ENCODE assay signal across 8 cellular contexts in genomic region chr11:45025716-45026492, GRCh38.
DNase-seq lines count a peak whose midpoint lies in the region; ATAC-seq and TF ChIP-seq lines count a peak whose summit lies in the region.

No MANE protein-coding gene starts in this region.

- intact Hi-C loops in esophagus muscularis mucosa (cut with DNase I) = loop anchor here (5.0 kb wide), 1 partner anchor 71 kb away; no protein-coding TSS in a partner anchor

- WGBS in esophagus muscularis mucosa = 52% methylated on average over 11 of the region's 12 CpGs

- no peak for TF ChIP-seq EP300 in esophagus muscularis mucosa (IDR thresholded peaks at IDR 0.05)

- H3K36me3 ChIP-seq in esophagus muscularis mucosa = no peaks in the 10 kb centered on the region

- ATAC-seq in GM19467 (IDR thresholded peaks at IDR 0.05; ENCODE audit: unreplicated experiment) (peak; percentile 60), omental fat pad (ENCODE audit: low FRiP score) (peak; percentile 47)

- TF ChIP-seq CTCF in omental fat pad (IDR thresholded peaks at IDR 0.05) (no peak), esophagus muscularis mucosa (IDR thresholded peaks at IDR 0.05) (no peak)

- H3K4me1 ChIP-seq in esophagus muscularis mucosa = peaks cover 32 to 46% (median 39%) of the 10 kb centered on the region in 4 donors

- no peak for TF ChIP-seq POLR2A in esophagus muscularis mucosa (IDR thresholded peaks at IDR 0.05; ENCODE audit: low read depth)

- H3K27me3 ChIP-seq in esophagus muscularis mucosa = no peaks in the 10 kb centered on the region

- DNase-seq in CMK (ENCODE audit: low read depth) (peak; percentile 65), NCI-H1694 (lab: John Stamatoyannopoulos, UW) (peak; percentile 34), omental fat pad (ENCODE audit: low spot score) (no peak), iPS-NIHi11 (ENCODE audit: low spot score) (no peak), esophagus muscularis mucosa (ENCODE audit: extremely low spot score) (no peak)
- peak; percentile 4 for DNase-seq in central memory CD4-positive, alpha-beta T cell
- no peak for DNase-seq in effector CD8-positive, alpha-beta T cell (lab: John Stamatoyannopoulos, UW)

- no peaks in the 10 kb centered on the region for H3K9me3 ChIP-seq in esophagus muscularis mucosa

- peak overlapping the region in 2 of 4 donors; percentile 32 to 39 for H3K27ac ChIP-seq in esophagus muscularis mucosa (replicated peaks in 1 of 4)

- no peak overlapping the region for H3K4me3 ChIP-seq in esophagus muscularis mucosa

Comparison
In these comparisons a context has a peak if more than half of its experiments do, and no peak if none do; other contexts are left out.
1. DNase-seq: peak in CMK (single experiment), NCI-H1694 (single experiment) and central memory CD4-positive, alpha-beta T cell (single experiment); none in omental fat pad (single experiment), effector CD8-positive, alpha-beta T cell (single experiment), iPS-NIHi11 (single experiment) and esophagus muscularis mucosa (single experiment).